ENCODE assay signal across 1 cellular context in genomic region chr22:31692186-31692886, GRCh38.
TF ChIP-seq lines count a peak whose summit lies in the region.

No MANE protein-coding gene starts in this region.

TF ChIP-seq in HepG2, 621 proteins besides CTCF, POLR2A, EP300 and RAD21:
- TF ChIP-seq DNMT1 (CRISPR knock-in tag; IDR thresholded peaks at IDR 0.05) (no peak), KMT2B (CRISPR knock-in tag; IDR thresholded peaks at IDR 0.05) (no peak), CENPBD1 (CRISPR knock-in tag; IDR thresholded peaks at IDR 0.05; ENCODE audit: borderline replicate concordance, low read depth) (no peak), SRY (CRISPR knock-in tag; IDR thresholded peaks at IDR 0.05) (no peak)
